Comparison of ENCODE assay signal across 1 cellular context in the genomic region with DNA sequence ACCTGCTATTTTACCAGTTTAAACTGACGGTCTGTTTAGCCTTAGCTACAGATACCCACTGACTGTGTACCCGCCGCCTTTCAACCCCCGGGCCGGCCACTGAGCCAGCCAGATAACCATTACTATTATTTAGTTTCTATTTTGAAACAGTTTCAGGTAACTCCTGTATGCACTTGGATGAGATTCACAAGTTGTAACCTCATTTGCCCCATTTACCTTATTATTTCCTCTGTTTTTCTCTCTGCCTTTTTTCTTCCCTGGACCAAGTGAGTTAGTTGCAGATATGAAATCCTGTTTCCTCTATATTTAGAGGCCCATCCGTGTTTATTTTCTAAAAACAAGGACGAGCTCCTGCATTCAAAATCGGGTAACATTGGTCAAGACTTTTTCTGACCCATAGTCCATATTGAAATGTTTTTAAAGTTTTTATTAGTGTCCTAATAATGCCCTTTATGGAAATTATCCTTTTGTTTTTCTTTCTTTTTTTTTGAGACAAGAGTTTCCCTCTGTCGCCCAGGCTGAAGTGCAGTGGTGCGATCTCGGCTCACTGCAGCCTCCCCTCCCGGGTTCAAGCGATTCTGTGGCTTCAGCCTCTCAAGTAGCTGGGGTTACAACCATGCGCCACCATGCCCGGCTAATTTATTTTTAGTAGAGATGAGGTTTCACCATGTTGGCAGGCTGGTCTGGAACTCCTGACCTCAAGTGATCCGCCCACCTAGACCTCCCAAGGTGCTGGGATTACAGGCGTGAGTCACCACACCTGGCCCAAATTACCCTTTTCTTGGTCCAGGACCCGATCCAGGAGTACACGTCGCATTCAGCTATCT.
A peak's percentile ranks its signal among the peaks of the same experiment; 100 is the strongest.
TF ChIP-seq lines count a peak whose summit lies in the region.

No MANE protein-coding gene starts in this region.

TF ChIP-seq in GM12878, 131 proteins besides CTCF, POLR2A, EP300 and RAD21:
- TF ChIP-seq, protein P1, sequence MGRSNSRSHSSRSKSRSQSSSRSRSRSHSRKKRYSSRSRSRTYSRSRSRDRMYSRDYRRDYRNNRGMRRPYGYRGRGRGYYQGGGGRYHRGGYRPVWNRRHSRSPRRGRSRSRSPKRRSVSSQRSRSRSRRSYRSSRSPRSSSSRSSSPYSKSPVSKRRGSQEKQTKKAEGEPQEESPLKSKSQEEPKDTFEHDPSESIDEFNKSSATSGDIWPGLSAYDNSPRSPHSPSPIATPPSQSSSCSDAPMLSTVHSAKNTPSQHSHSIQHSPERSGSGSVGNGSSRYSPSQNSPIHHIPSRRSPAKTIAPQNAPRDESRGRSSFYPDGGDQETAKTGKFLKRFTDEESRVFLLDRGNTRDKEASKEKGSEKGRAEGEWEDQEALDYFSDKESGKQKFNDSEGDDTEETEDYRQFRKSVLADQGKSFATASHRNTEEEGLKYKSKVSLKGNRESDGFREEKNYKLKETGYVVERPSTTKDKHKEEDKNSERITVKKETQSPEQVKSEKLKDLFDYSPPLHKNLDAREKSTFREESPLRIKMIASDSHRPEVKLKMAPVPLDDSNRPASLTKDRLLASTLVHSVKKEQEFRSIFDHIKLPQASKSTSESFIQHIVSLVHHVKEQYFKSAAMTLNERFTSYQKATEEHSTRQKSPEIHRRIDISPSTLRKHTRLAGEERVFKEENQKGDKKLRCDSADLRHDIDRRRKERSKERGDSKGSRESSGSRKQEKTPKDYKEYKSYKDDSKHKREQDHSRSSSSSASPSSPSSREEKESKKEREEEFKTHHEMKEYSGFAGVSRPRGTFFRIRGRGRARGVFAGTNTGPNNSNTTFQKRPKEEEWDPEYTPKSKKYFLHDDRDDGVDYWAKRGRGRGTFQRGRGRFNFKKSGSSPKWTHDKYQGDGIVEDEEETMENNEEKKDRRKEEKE (IDR thresholded peaks at IDR 0.05), result no peak
- TF ChIP-seq ATF7 (IDR thresholded peaks at IDR 0.05; ENCODE audit: low read depth) (peak; percentile 22; the same call in 1 of the 2 replicates), NBN (IDR thresholded peaks at IDR 0.05) (0 out of 2 replicates have a peak, but pooled peaks have one; percentile 12), ESRRA (IDR thresholded peaks at IDR 0.05; ENCODE audit: low read length) (0 out of 2 replicates have a peak, but pooled peaks have one; percentile 6), KDM1A (IDR thresholded peaks at IDR 0.05; ENCODE audit: borderline replicate concordance) (no peak), JUND (IDR thresholded peaks at IDR 0.05; ENCODE audit: low read depth, low read length) (no peak), PAX5 (IDR thresholded peaks at IDR 0.05; ENCODE audit: borderline replicate concordance, low read depth, low read length) (no peak), ASH2L (IDR thresholded peaks at IDR 0.05; ENCODE audit: borderline replicate concordance, low read depth) (0 out of 2 replicates have a peak, but pooled peaks have one; percentile 5), MYB (IDR thresholded peaks at IDR 0.05; ENCODE audit: borderline replicate concordance, low read depth, low read length) (no peak)
- TF ChIP-seq, protein P2, sequence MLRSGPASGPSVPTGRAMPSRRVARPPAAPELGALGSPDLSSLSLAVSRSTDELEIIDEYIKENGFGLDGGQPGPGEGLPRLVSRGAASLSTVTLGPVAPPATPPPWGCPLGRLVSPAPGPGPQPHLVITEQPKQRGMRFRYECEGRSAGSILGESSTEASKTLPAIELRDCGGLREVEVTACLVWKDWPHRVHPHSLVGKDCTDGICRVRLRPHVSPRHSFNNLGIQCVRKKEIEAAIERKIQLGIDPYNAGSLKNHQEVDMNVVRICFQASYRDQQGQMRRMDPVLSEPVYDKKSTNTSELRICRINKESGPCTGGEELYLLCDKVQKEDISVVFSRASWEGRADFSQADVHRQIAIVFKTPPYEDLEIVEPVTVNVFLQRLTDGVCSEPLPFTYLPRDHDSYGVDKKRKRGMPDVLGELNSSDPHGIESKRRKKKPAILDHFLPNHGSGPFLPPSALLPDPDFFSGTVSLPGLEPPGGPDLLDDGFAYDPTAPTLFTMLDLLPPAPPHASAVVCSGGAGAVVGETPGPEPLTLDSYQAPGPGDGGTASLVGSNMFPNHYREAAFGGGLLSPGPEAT (IDR thresholded peaks at IDR 0.05; ENCODE audit: low read depth), result peak; percentile 46
- TF ChIP-seq, protein P3, sequence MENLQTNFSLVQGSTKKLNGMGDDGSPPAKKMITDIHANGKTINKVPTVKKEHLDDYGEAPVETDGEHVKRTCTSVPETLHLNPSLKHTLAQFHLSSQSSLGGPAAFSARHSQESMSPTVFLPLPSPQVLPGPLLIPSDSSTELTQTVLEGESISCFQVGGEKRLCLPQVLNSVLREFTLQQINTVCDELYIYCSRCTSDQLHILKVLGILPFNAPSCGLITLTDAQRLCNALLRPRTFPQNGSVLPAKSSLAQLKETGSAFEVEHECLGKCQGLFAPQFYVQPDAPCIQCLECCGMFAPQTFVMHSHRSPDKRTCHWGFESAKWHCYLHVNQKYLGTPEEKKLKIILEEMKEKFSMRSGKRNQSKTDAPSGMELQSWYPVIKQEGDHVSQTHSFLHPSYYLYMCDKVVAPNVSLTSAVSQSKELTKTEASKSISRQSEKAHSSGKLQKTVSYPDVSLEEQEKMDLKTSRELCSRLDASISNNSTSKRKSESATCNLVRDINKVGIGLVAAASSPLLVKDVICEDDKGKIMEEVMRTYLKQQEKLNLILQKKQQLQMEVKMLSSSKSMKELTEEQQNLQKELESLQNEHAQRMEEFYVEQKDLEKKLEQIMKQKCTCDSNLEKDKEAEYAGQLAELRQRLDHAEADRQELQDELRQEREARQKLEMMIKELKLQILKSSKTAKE (IDR thresholded peaks at IDR 0.05; ENCODE audit: low read depth, poor library complexity, severe bottlenecking), result peak; percentile 59
- TF ChIP-seq, protein P4, sequence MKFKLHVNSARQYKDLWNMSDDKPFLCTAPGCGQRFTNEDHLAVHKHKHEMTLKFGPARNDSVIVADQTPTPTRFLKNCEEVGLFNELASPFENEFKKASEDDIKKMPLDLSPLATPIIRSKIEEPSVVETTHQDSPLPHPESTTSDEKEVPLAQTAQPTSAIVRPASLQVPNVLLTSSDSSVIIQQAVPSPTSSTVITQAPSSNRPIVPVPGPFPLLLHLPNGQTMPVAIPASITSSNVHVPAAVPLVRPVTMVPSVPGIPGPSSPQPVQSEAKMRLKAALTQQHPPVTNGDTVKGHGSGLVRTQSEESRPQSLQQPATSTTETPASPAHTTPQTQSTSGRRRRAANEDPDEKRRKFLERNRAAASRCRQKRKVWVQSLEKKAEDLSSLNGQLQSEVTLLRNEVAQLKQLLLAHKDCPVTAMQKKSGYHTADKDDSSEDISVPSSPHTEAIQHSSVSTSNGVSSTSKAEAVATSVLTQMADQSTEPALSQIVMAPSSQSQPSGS (IDR thresholded peaks at IDR 0.05; ENCODE audit: low read length), result no peak
- TF ChIP-seq, protein P5, sequence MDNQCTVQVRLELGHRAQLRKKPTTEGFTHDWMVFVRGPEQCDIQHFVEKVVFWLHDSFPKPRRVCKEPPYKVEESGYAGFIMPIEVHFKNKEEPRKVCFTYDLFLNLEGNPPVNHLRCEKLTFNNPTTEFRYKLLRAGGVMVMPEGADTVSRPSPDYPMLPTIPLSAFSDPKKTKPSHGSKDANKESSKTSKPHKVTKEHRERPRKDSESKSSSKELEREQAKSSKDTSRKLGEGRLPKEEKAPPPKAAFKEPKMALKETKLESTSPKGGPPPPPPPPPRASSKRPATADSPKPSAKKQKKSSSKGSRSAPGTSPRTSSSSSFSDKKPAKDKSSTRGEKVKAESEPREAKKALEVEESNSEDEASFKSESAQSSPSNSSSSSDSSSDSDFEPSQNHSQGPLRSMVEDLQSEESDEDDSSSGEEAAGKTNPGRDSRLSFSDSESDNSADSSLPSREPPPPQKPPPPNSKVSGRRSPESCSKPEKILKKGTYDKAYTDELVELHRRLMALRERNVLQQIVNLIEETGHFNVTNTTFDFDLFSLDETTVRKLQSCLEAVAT (IDR thresholded peaks at IDR 0.05), result peak; percentile 39; the same call in 1 of the 2 replicates
